In the genomic region with DNA sequence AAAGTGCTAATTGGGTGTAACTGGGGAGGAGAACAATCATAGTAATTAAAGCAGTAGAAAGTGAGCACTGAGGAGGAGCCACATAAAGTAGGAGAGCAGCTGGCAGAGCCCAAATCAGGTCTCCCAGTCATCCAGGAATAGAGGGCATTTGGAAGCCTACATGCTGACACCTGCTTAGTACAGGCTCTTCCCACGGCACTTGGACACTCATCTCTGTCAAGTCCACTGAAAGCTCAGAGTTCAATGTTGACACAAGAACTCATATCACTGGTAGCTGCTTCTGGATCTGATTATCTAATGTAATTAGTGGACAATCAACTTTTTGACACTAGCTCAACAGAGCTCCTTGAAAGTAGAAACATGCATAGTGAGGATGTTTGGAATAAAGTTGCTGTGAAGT, we compare ENCODE assay signal across 17 cellular contexts. TPM values are rescaled to one million over a fixed set of nuclear protein-coding genes. Genes with fewer than 3 reads are reported as not detected.
DNase-seq lines count a peak whose midpoint lies in the region; ATAC-seq lines count a peak whose summit lies in the region.
"Had no signal": no experiment of that assay in that cellular context is flagged by ENCODE, and none has a peak within 500 bp of the region (broad histone marks: within the 10 kb centered on the region; RNA-seq: fewer than 3 reads in every experiment).

No MANE protein-coding gene starts in this region.

- DNase-seq in NCI-H1092 treated with DMSO at 0.1 percent for 48 hours (lab: John Stamatoyannopoulos, UW) (peak; percentile 9), NCI-H1092 (lab: John Stamatoyannopoulos, UW) (no peak), DMS53 treated with DMSO at 0.1 percent for 48 hours (lab: John Stamatoyannopoulos, UW; ENCODE audit: unreplicated experiment) (peak; percentile 92), NCI-H774 (lab: John Stamatoyannopoulos, UW) (peak; percentile 42), myocyte (ENCODE audit: low read depth) (peak; percentile 29), NCI-H2196 treated with DMSO at 0.1 percent for 48 hours (lab: John Stamatoyannopoulos, UW; ENCODE audit: unreplicated experiment) (no peak), DMS153 treated with DMSO at 0.1 percent for 48 hours (lab: John Stamatoyannopoulos, UW; ENCODE audit: unreplicated experiment) (no peak)
- DNase-seq: AML-193; CD4-positive, alpha-beta T cell; DMS153; H7; HFFc6 had no signal

- no peak for ATAC-seq in HG03196 (IDR thresholded peaks at IDR 0.05; ENCODE audit: unreplicated experiment)
- ATAC-seq: A549, GM23338, HCT116 had no signal

RNA-seq across cellular contexts. Expression of a gene that starts 45.9 kb away (rescaled TPM):
- 0.16 and 1.8 TPM in 2 replicates for total RNA-seq in myocyte
- polyA plus RNA-seq in myocyte (2012), result 0.05 TPM
- total RNA-seq: CD4-positive, alpha-beta T cell; HFFc6; HT-29 had no signal

Comparison
In these comparisons a context has a peak if more than half of its experiments do, and no peak if none do; other contexts are left out.
1. DNase-seq: peak in NCI-H1092 treated with DMSO at 0.1 percent for 48 hours (single experiment), DMS53 treated with DMSO at 0.1 percent for 48 hours (single experiment), NCI-H774 (single experiment) and myocyte (single experiment); none in NCI-H1092 (single experiment), NCI-H2196 treated with DMSO at 0.1 percent for 48 hours (single experiment) and DMS153 treated with DMSO at 0.1 percent for 48 hours (single experiment).